ENCODE assay signal across 4 cellular contexts in the genomic region with DNA sequence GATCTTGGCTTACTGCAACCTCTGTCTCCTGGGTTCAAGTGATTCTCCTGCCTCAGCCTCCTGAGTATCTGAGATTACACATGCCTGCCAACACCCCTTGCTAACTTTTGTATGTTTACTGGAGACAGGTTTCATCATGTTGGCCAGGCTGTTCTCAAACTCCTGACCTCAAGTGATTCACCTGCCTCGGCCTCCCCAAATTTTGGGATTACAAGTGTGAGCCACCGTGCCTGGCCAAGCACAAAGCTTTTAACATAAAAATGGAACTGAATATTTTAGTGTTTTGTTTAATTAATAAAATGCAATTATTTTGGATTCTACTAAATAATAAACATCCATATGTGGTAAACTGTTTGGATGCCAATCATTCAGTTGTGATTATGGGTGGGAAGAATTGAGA.
A peak's percentile ranks its signal among the peaks of the same experiment; 100 is the strongest.
DNase-seq lines count a peak whose midpoint lies in the region; ATAC-seq and TF ChIP-seq lines count a peak whose summit lies in the region.
"Not testable (repeated sequence)": the region's sequence is repeated elsewhere in the genome, so short reads cannot be mapped to it uniquely, and the experiment has no call there.

No MANE protein-coding gene starts in this region.

- intact Hi-C loops in activated CD4-positive, alpha-beta T cell treated with anti-CD3 and anti-CD28 coated beads, Interleukin-2, amount 10 ng/mL, durations not matched to agents 24 days and 14 days (cut with micrococcal nuclease); esophagus muscularis mucosa (cut with DNase I): not testable (repeated sequence)

- not testable (repeated sequence) for H3K27ac ChIP-seq in esophagus muscularis mucosa (replicated peaks in 1 of 4); lung (ENCODE audit: low read depth in 1 of 2, low read length in 1 of 2)

- WGBS in esophagus muscularis mucosa: 77% methylated on average over 2 of the region's 2 CpGs
- WGBS in lung, 2 donors: 62 to 75% methylated on average over 2 of the region's 2 CpGs

- TF ChIP-seq POLR2A in esophagus muscularis mucosa (IDR thresholded peaks at IDR 0.05; ENCODE audit: low read depth): not testable (repeated sequence)

- not testable (repeated sequence) for H3K27me3 ChIP-seq in esophagus muscularis mucosa; lung (ENCODE audit: control insufficient read depth, insufficient read depth)

- DNase-seq in activated CD4-positive, alpha-beta T cell treated with anti-CD3 and anti-CD28 coated beads, Interleukin-2, amount 10 ng/mL, durations not matched to agents 24 days and 14 days: peak; percentile 48
- DNase-seq in esophagus muscularis mucosa (ENCODE audit: extremely low spot score) (peak; percentile 8), kidney tubule cell (ENCODE audit: low spot score) (peak; percentile 0), lung (ENCODE audit: low spot score) (peak; percentile 26)

- not testable (repeated sequence) for H3K27ac Mint-ChIP-seq in activated CD4-positive, alpha-beta T cell treated with anti-CD3 and anti-CD28 coated beads, Interleukin-2, amount 10 ng/mL, durations not matched to agents 24 days and 14 days

- H3K9me3 Mint-ChIP-seq in activated CD4-positive, alpha-beta T cell treated with anti-CD3 and anti-CD28 coated beads, Interleukin-2, amount 10 ng/mL, durations not matched to agents 24 days and 14 days: peaks cover 12% of the 10 kb centered on the region

- TF ChIP-seq CTCF in esophagus muscularis mucosa (IDR thresholded peaks at IDR 0.05); lung (IDR thresholded peaks at IDR 0.05; ENCODE audit: control extremely low read depth, extremely low read depth): not testable (repeated sequence)

- H3K4me3 ChIP-seq in esophagus muscularis mucosa, lung: not testable (repeated sequence)

- not testable (repeated sequence) for ATAC-seq in lung (ENCODE audit: insufficient read depth, low FRiP score)

- not testable (repeated sequence) for H3K36me3 ChIP-seq in esophagus muscularis mucosa; lung (ENCODE audit: control insufficient read depth in 2 of 2, insufficient read depth in 2 of 2, low read length in 2 of 2)

- H3K4me3 Mint-ChIP-seq in activated CD4-positive, alpha-beta T cell treated with anti-CD3 and anti-CD28 coated beads, Interleukin-2, amount 10 ng/mL, durations not matched to agents 24 days and 14 days: not testable (repeated sequence)

- H3K9me3 ChIP-seq in esophagus muscularis mucosa; lung (ENCODE audit: control insufficient read depth in 2 of 2, insufficient read depth in 1 of 2, low read length in 1 of 2): not testable (repeated sequence)

- H3K4me1 Mint-ChIP-seq in activated CD4-positive, alpha-beta T cell treated with anti-CD3 and anti-CD28 coated beads, Interleukin-2, amount 10 ng/mL, durations not matched to agents 24 days and 14 days: not testable (repeated sequence)

- not testable (repeated sequence) for TF ChIP-seq EP300 in esophagus muscularis mucosa (IDR thresholded peaks at IDR 0.05)

- not testable (repeated sequence) for H3K4me1 ChIP-seq in esophagus muscularis mucosa; lung (ENCODE audit: control insufficient read depth in 2 of 2, insufficient read depth in 2 of 2, low read length in 2 of 2)

- not testable (repeated sequence) for H3K36me3 Mint-ChIP-seq in activated CD4-positive, alpha-beta T cell treated with anti-CD3 and anti-CD28 coated beads, Interleukin-2, amount 10 ng/mL, durations not matched to agents 24 days and 14 days (ENCODE audit: low read depth)

- H3K27me3 Mint-ChIP-seq in activated CD4-positive, alpha-beta T cell treated with anti-CD3 and anti-CD28 coated beads, Interleukin-2, amount 10 ng/mL, durations not matched to agents 24 days and 14 days: not testable (repeated sequence)
